In the genomic region with DNA sequence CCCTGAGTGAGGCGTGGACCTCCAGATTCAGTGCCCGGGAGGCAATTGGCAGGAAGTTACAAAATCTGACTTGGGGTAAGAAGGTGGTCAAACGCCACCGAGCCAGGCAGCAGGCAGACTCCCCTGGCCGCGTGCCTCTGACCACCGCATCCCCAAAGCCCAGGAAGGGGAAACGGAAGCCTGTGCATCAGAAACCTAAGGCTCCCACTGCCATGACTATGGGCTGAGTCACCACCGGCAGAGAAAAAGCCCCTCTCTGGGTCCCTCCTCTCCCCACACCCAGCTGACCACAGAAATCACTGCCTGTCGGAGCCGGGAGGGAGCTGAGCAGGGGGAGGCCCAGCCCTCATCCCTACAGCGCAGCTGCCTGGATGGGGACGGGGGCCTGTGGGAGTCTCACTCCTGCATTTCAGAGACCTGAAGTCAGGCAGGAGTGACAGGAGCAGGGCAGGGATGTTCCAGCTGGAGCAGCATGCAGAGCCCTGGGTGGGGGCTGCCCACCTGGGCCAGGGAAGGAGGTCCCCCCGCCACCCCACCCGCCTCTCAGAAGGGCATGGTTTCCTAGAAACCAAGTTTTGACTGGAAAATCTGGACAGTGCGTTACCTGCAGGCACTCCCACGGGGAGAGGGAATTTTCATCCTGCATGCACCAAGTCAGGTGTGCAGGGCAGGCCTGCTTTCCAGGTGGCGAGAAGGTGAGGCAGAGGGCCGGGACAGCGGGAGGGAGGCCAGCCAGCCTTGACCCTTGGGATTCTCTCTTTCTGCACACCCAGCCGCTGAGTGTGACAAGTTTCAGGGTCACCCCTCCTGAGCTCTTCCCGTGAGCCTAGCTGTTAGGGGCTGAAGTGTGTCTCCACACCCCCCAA, we compare ENCODE assay signal across 9 cellular contexts.
DNase-seq lines count a peak whose midpoint lies in the region; ATAC-seq, FAIRE-seq and TF ChIP-seq lines count a peak whose summit lies in the region.
"Had no signal": no experiment of that assay in that cellular context is flagged by ENCODE, and none has a peak within 500 bp of the region (broad histone marks: within the 10 kb centered on the region; RNA-seq: fewer than 3 reads in every experiment).

No MANE protein-coding gene starts in this region.

- H3K23me2 ChIP-seq in H1 (ENCODE audit: low read depth, low read length): no peaks in the 10 kb centered on the region

- no peak overlapping the region for H2BK120ac ChIP-seq in H1 (replicated peaks; ENCODE audit: low read depth, low read length)

- WGBS in H1 (ENCODE audit: extremely low coverage in 1 of 2, insufficient coverage in 1 of 2, insufficient read length in 1 of 2, insufficient replicate concordance in 2 of 2, low coverage in 1 of 2, low lambda C conversion rate in 2 of 2, missing lambda C conversion rate in 1 of 2), 2 experiments: 93% methylated on average over 21 of the region's 22 CpGs; no CpG with 5 or more reads in 1 of the 2 experiments

- no peak overlapping the region for H4K8ac ChIP-seq in H1 (ENCODE audit: extremely low read depth, insufficient read depth, low read length)

- H3K9ac ChIP-seq in H1 (replicated peaks in 1 of 4; ENCODE audit: extremely low read depth in 1 of 4, low read depth in 3 of 4, low read length in 3 of 4): no peak overlapping the region
- H3K9ac ChIP-seq: parathyroid adenoma had no signal

- no peak overlapping the region for H2AK5ac ChIP-seq in H1 (ENCODE audit: low read depth, low read length)

- H4K5ac ChIP-seq in H1 (ENCODE audit: insufficient read length, low read depth, low read length): no peak overlapping the region

- H3K27me3 ChIP-seq in H1 (replicated peaks in 1 of 4; ENCODE audit: control insufficient read depth in 3 of 4, extremely low read depth in 1 of 4, insufficient read depth in 3 of 4, low read length in 3 of 4) (no peaks in the 10 kb centered on the region), osteoblast (ENCODE audit: insufficient read depth, low read length) (no peaks in the 10 kb centered on the region), HAP-1 (ENCODE audit: low read depth) (no peaks in the 10 kb centered on the region)

- peak; percentile 98 for DNase-seq in HCEC 1CT
- DNase-seq in SW 1271 (lab: John Stamatoyannopoulos, UW): peak; percentile 98
- no peak for DNase-seq in H1 (ENCODE audit: low read depth in 1 of 2, low spot score in 2 of 2)
- DNase-seq in osteoblast (ENCODE audit: insufficient read length, low spot score, missing footprints): peak; percentile 99
- DNase-seq in DMS 273 treated with DMSO at 0.1 percent for 48 hours (lab: John Stamatoyannopoulos, UW): no peak
- no peak for DNase-seq in midbrain (lab: John Stamatoyannopoulos, UW)
- no peak for DNase-seq in HAP-1 (ENCODE audit: low spot score in 2 of 2)

- no peak for TF ChIP-seq RAD21 in H1 (IDR thresholded peaks at IDR 0.05 in 1 of 2, conservative IDR thresholded peaks at IDR 0.05 in 1 of 2; ENCODE audit: low read depth in 2 of 2, low read length in 2 of 2)

- H3K4me2 ChIP-seq in H1 (ENCODE audit: insufficient read depth in 1 of 2, low read depth in 2 of 2, low read length in 2 of 2): no peak overlapping the region
- peak overlapping the region; percentile 17 for H3K4me2 ChIP-seq in osteoblast (ENCODE audit: insufficient read depth, low read length)

- TF ChIP-seq POLR2A in H1 (IDR thresholded peaks at IDR 0.05; ENCODE audit: control extremely low read depth in 1 of 2, low read depth in 2 of 2, low read length in 2 of 2): no peak

- POLR2A ChIA-PET in H1 (lab: Charles Lee; ENCODE audit: partially characterized antibody): no interaction called here

- H3K4me3 ChIP-seq in H1 (ENCODE audit: extremely low read depth in 1 of 4, insufficient read depth in 2 of 4, low read depth in 3 of 4, low read length in 4 of 4) (no peak overlapping the region), osteoblast (ENCODE audit: insufficient read depth, low read length) (peak overlapping the region; percentile 8), HAP-1 (no peak overlapping the region)

- H2BK20ac ChIP-seq in H1 (ENCODE audit: low read length): no peak overlapping the region

- no peaks in the 10 kb centered on the region for H4K20me1 ChIP-seq in H1 (replicated peaks in 1 of 2; ENCODE audit: control insufficient read depth in 1 of 2, insufficient read depth in 2 of 2, low read length in 2 of 2)
- H4K20me1 ChIP-seq in osteoblast (ENCODE audit: insufficient read depth, low read length): peaks cover 4% of the 10 kb centered on the region

- no peaks in the 10 kb centered on the region for H3K79me2 ChIP-seq in H1 (ENCODE audit: control insufficient read depth in 1 of 2, insufficient read depth in 2 of 2, low read length in 2 of 2)
- H3K79me2 ChIP-seq in osteoblast (ENCODE audit: insufficient read depth, low read length): peaks cover 60% of the 10 kb centered on the region
- H3K79me2 ChIP-seq: parathyroid adenoma had no signal

- in situ Hi-C loops in HAP-1 (cut with MboI; ENCODE audit: low sequenced_read_pairs): no loop called here

- no peak for ATAC-seq in HG02973 (IDR thresholded peaks at IDR 0.05; ENCODE audit: unreplicated experiment)

- CTCF ChIA-PET in H1 (lab: Charles Lee; ENCODE audit: partially characterized antibody): interaction anchor here (0.6 to 6.2 kb wide), 14 partner anchors 9 to 350 kb away, joined by 3 to 32 read pairs (median 6); no protein-coding TSS in a partner anchor

- no peak for TF ChIP-seq EP300 in H1 (IDR thresholded peaks at IDR 0.05; ENCODE audit: borderline replicate concordance in 1 of 2, low read depth in 2 of 2, low read length in 2 of 2)

- no peak for FAIRE-seq in H1 (lab: Jason Lieb, UNC)

- no peak overlapping the region for H3K56ac ChIP-seq in H1 (replicated peaks; ENCODE audit: insufficient read length, low read depth, low read length)

- peak overlapping the region; percentile 61 for H4K91ac ChIP-seq in H1 (replicated peaks; ENCODE audit: insufficient read length, low read length)

- no peaks in the 10 kb centered on the region for H3K79me1 ChIP-seq in H1 (ENCODE audit: low read depth, low read length)

- H2BK12ac ChIP-seq in H1 (ENCODE audit: low read depth, low read length): peak overlapping the region; percentile 50; the same call in 1 of the 2 replicates

- no peak overlapping the region for H3K23ac ChIP-seq in H1 (ENCODE audit: insufficient read length)

- H3K18ac ChIP-seq in H1 (ENCODE audit: extremely low read depth, low read length): peak overlapping the region; percentile 60; the same call in 1 of the 2 replicates

- no peak overlapping the region for H3K27ac ChIP-seq in H1 (ENCODE audit: low read depth, low read length)
- H3K27ac ChIP-seq in osteoblast (ENCODE audit: low read depth, low read length): peak overlapping the region; percentile 93
- H3K27ac ChIP-seq: parathyroid adenoma had no signal

- H3K9me3 ChIP-seq in H1 (ENCODE audit: insufficient read depth in 2 of 2, low read depth in 1 of 2, low read length in 1 of 2) (peaks cover 17 to 24% of the 10 kb centered on the region in 2 experiments), osteoblast (ENCODE audit: low read depth, low read length) (no peaks in the 10 kb centered on the region), HAP-1 (peaks cover 10% of the 10 kb centered on the region)

- H2AFZ ChIP-seq in H1 (ENCODE audit: low read length) (no peak overlapping the region), osteoblast (ENCODE audit: low read length) (no peak overlapping the region)
- H2AFZ ChIP-seq: parathyroid adenoma had no signal

- peaks cover 2 to 7% (median 5%) of the 10 kb centered on the region in 4 experiments; a peak in 5 of 7 replicates for H3K4me1 ChIP-seq in H1 (replicated peaks in 1 of 4; ENCODE audit: control insufficient read depth in 3 of 4, insufficient read depth in 4 of 4, low read length in 3 of 4)
- peaks cover 74% of the 10 kb centered on the region for H3K4me1 ChIP-seq in osteoblast (ENCODE audit: insufficient read depth, low read length)
- no peaks in the 10 kb centered on the region for H3K4me1 ChIP-seq in HAP-1
- H3K4me1 ChIP-seq: parathyroid adenoma had no signal

- H3K36me3 ChIP-seq in H1 (ENCODE audit: control insufficient read depth in 2 of 4, insufficient read depth in 4 of 4, low read length in 3 of 4): peaks cover 0 to 34% (median 17%) of the 10 kb centered on the region in 4 experiments; a peak in 6 of 8 replicates
- H3K36me3 ChIP-seq in osteoblast (ENCODE audit: insufficient read depth, low read length): peaks cover 64% of the 10 kb centered on the region
- H3K36me3 ChIP-seq in HAP-1 (replicated peaks): peaks cover 43% of the 10 kb centered on the region

- no peak overlapping the region; the same call in 1 of the 2 replicates for H2BK5ac ChIP-seq in H1 (ENCODE audit: low read depth, low read length)

- H2BK15ac ChIP-seq in H1 (ENCODE audit: low read length): no peak overlapping the region

- no peak overlapping the region for H3K14ac ChIP-seq in H1 (ENCODE audit: insufficient read length)

- H3K4ac ChIP-seq in H1 (replicated peaks; ENCODE audit: insufficient read length, low read depth, low read length): no peak overlapping the region

- no peak for TF ChIP-seq CTCF in H1 (IDR thresholded peaks at IDR 0.05; ENCODE audit: control extremely low read depth in 1 of 3, insufficient read depth in 1 of 3, low read depth in 1 of 3, low read length in 3 of 3)
- no peak for TF ChIP-seq CTCF in osteoblast (IDR thresholded peaks at IDR 0.05; ENCODE audit: extremely low read depth, low read depth, low read length)

TF ChIP-seq in H1, 55 proteins besides CTCF, POLR2A, EP300 and RAD21 (continues in another document):
- TF ChIP-seq PHF8 (conservative IDR thresholded peaks at IDR 0.05; ENCODE audit: low read depth, low read length) (no peak), SRF (IDR thresholded peaks at IDR 0.05; ENCODE audit: low read depth, low read length) (no peak), CREB1 (IDR thresholded peaks at IDR 0.05) (no peak), POLR2AphosphoS5 (IDR thresholded peaks at IDR 0.05; ENCODE audit: low read depth, low read length) (no peak), TAF1 (IDR thresholded peaks at IDR 0.05; ENCODE audit: low read depth, low read length) (no peak), CBX5 (IDR thresholded peaks at IDR 0.05; ENCODE audit: low read depth, low read length) (no peak), GTF2F1 (IDR thresholded peaks at IDR 0.05; ENCODE audit: borderline replicate concordance, low read depth, low read length) (no peak), CHD2 (IDR thresholded peaks at IDR 0.05; ENCODE audit: low read length) (no peak), SIRT6 (IDR thresholded peaks at IDR 0.05; ENCODE audit: low read length) (no peak), SP4 (IDR thresholded peaks at IDR 0.05; ENCODE audit: low read length) (no peak), CEBPB (IDR thresholded peaks at IDR 0.05; ENCODE audit: low read depth, low read length) (no peak)
- TF ChIP-seq, protein P1, sequence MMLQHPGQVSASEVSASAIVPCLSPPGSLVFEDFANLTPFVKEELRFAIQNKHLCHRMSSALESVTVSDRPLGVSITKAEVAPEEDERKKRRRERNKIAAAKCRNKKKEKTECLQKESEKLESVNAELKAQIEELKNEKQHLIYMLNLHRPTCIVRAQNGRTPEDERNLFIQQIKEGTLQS (IDR thresholded peaks at IDR 0.05; ENCODE audit: insufficient read depth, low read depth, low read length): no peak

Comparison
In these comparisons a context has a peak if more than half of its experiments do, and no peak if none do; other contexts are left out.
1. DNase-seq: peak in HCEC 1CT (single experiment), SW 1271 (2 of 2) and osteoblast (single experiment); none in H1 (0 of 2), DMS 273 treated with DMSO at 0.1 percent for 48 hours (single experiment), midbrain (single experiment) and HAP-1 (0 of 2).